ENCODE assay signal across 8 cellular contexts in the genomic region with DNA sequence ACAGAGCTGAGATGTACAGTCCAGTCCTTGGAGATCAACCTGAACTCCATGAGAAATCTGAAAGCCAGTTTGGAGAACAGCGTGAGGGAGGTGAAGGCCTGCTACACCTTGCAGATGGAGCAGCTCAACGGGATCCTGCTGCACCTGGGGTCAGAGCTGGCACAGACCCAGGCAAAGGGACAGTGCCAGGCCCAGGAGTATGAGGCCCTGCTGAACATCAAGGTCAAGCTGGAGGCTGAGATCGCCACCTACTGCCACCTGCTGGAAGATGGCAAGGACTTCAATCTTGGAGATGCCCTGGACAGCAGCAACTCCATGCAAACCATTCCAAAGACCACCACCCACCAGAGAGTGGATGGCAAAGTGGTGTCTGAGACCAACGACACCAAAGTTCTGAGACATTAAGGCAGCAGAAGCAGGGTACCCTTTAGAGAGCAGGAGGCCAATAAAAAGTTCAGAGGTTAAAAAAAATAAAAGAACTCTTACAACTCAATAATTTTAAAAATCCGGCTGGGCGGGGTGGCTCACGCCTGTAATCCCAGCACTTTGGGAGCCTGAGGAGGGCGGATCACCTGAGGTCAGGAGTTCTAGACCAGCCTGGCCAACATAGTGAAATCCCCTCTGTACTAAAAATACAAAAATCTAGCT.
DNase-seq lines count a peak whose midpoint lies in the region; ATAC-seq and TF ChIP-seq lines count a peak whose summit lies in the region.

No MANE protein-coding gene starts in this region.

- H3K4me1 ChIP-seq in esophagus squamous epithelium: peaks cover 0 to 6% (median 3%) of the 10 kb centered on the region in 3 donors
- H3K4me1 ChIP-seq in spleen: peaks cover 0 to 10% (median 0%) of the 10 kb centered on the region in 6 donors

- WGBS in esophagus squamous epithelium, 2 donors: 49 to 61% methylated on average over 7 to 8 of the region's 8 CpGs
- WGBS in spleen, 5 donors: 59 to 67% (median 65%) methylated on average over 7 to 8 of the region's 8 CpGs

- no peak overlapping the region for H3K4me3 Mint-ChIP-seq in activated CD8-positive, alpha-beta memory T cell treated with anti-CD3 and anti-CD28 coated beads, Interleukin-2, amount 10 ng/mL, durations not matched to agents 7 days and 5 days

- no peaks in the 10 kb centered on the region for H3K27me3 ChIP-seq in esophagus squamous epithelium
- H3K27me3 ChIP-seq in spleen (replicated peaks in 1 of 7): peaks cover 0 to 18% (median 0%) of the 10 kb centered on the region in 7 donors

- no peak overlapping the region for H3K4me3 ChIP-seq in LNCaP clone FGC (ENCODE audit: low read depth, low read length)
- no peak overlapping the region for H3K4me3 ChIP-seq in esophagus squamous epithelium
- H3K4me3 ChIP-seq in spleen: no peak overlapping the region

- DNase-seq in DMS53 (lab: John Stamatoyannopoulos, UW) (peak; percentile 82), LNCaP clone FGC (ENCODE audit: low read depth) (peak; percentile 11), esophagus squamous epithelium (lab: John Stamatoyannopoulos, UW) (no peak), spleen (peak; percentile 79), HPDE6-E6E7 (ENCODE audit: extremely low spot score) (no peak)
- peak; percentile 62 for DNase-seq in activated CD8-positive, alpha-beta memory T cell treated with anti-CD3 and anti-CD28 coated beads, Interleukin-2, amount 10 ng/mL, durations not matched to agents 7 days and 5 days

- H3K27me3 Mint-ChIP-seq in activated CD8-positive, alpha-beta memory T cell treated with anti-CD3 and anti-CD28 coated beads, Interleukin-2, amount 10 ng/mL, durations not matched to agents 7 days and 5 days: peaks cover 26% of the 10 kb centered on the region

- no peaks in the 10 kb centered on the region for H3K4me1 Mint-ChIP-seq in activated CD8-positive, alpha-beta memory T cell treated with anti-CD3 and anti-CD28 coated beads, Interleukin-2, amount 10 ng/mL, durations not matched to agents 7 days and 5 days

- H3K36me3 ChIP-seq in esophagus squamous epithelium: no peaks in the 10 kb centered on the region
- H3K36me3 ChIP-seq in spleen: no peaks in the 10 kb centered on the region

- H3K9me3 Mint-ChIP-seq in activated CD8-positive, alpha-beta memory T cell treated with anti-CD3 and anti-CD28 coated beads, Interleukin-2, amount 10 ng/mL, durations not matched to agents 7 days and 5 days (ENCODE audit: low read depth): peaks cover 5% of the 10 kb centered on the region

- H3K27ac ChIP-seq in esophagus squamous epithelium (no peak overlapping the region), spleen (no peak overlapping the region)

- no peaks in the 10 kb centered on the region for H3K9me3 ChIP-seq in esophagus squamous epithelium
- peaks cover 0 to 20% (median 12%) of the 10 kb centered on the region in 8 donors for H3K9me3 ChIP-seq in spleen

- CTCF ChIA-PET in activated CD8-positive, alpha-beta memory T cell treated with anti-CD3 and anti-CD28 coated beads, Interleukin-2, amount 10 ng/mL, durations not matched to agents 7 days and 5 days (lab: Charles Lee): interaction anchor here (0.7 to 2.8 kb wide), 11 partner anchors 11 to 685 kb away, joined by 3 to 14 read pairs (median 3); no protein-coding TSS in a partner anchor

- intact Hi-C loops in esophagus squamous epithelium (cut with DNase I): no loop called here
- intact Hi-C loops in spleen (cut with DNase I; ENCODE audit: low total_unique reads): loop anchor here (5.0 to 10.0 kb wide), 2 partner anchors 483 to 576 kb away; no protein-coding TSS in a partner anchor

- peaks cover 2% of the 10 kb centered on the region for H3K36me3 Mint-ChIP-seq in activated CD8-positive, alpha-beta memory T cell treated with anti-CD3 and anti-CD28 coated beads, Interleukin-2, amount 10 ng/mL, durations not matched to agents 7 days and 5 days

- H3K27ac Mint-ChIP-seq in activated CD8-positive, alpha-beta memory T cell treated with anti-CD3 and anti-CD28 coated beads, Interleukin-2, amount 10 ng/mL, durations not matched to agents 7 days and 5 days: no peak overlapping the region

- TF ChIP-seq CTCF in LNCaP clone FGC (IDR thresholded peaks at IDR 0.05; ENCODE audit: control insufficient read depth, extremely low read depth, insufficient read depth): peak; percentile 50
- peak in 5 of 6 experiments; percentile 33 to 60 (median 44) for TF ChIP-seq CTCF in esophagus squamous epithelium (IDR thresholded peaks at IDR 0.05)
- TF ChIP-seq CTCF in spleen (IDR thresholded peaks at IDR 0.05 in 8 of 11, conservative IDR thresholded peaks at IDR 0.05 in 3 of 11): peak in 10 of 11 experiments; percentile 27 to 71 (median 54)

- ATAC-seq in activated CD8-positive, alpha-beta memory T cell treated with anti-CD3 and anti-CD28 coated beads, Interleukin-2, amount 10 ng/mL, durations not matched to agents 7 days and 5 days: no peak
- ATAC-seq in HG03108 (IDR thresholded peaks at IDR 0.05; ENCODE audit: unreplicated experiment) (no peak), HG02884 (IDR thresholded peaks at IDR 0.05; ENCODE audit: unreplicated experiment) (no peak)

- TF ChIP-seq POLR2A in esophagus squamous epithelium (IDR thresholded peaks at IDR 0.05) (no peak), spleen (IDR thresholded peaks at IDR 0.05) (no peak)

Comparison
In these comparisons a context has a peak if more than half of its experiments do, and no peak if none do; other contexts are left out.
1. DNase-seq: peak in DMS53 (single experiment), LNCaP clone FGC (single experiment), activated CD8-positive, alpha-beta memory T cell treated with anti-CD3 and anti-CD28 coated beads, Interleukin-2, amount 10 ng/mL, durations not matched to agents 7 days and 5 days (single experiment) and spleen (single experiment); none in esophagus squamous epithelium (single experiment) and HPDE6-E6E7 (single experiment).
2. Peak in every context shown above with its lines, with median percentiles within 50 percentile points of each other: CTCF ChIP-seq.